ENCODE assay signal across 28 cellular contexts in the genomic region with DNA sequence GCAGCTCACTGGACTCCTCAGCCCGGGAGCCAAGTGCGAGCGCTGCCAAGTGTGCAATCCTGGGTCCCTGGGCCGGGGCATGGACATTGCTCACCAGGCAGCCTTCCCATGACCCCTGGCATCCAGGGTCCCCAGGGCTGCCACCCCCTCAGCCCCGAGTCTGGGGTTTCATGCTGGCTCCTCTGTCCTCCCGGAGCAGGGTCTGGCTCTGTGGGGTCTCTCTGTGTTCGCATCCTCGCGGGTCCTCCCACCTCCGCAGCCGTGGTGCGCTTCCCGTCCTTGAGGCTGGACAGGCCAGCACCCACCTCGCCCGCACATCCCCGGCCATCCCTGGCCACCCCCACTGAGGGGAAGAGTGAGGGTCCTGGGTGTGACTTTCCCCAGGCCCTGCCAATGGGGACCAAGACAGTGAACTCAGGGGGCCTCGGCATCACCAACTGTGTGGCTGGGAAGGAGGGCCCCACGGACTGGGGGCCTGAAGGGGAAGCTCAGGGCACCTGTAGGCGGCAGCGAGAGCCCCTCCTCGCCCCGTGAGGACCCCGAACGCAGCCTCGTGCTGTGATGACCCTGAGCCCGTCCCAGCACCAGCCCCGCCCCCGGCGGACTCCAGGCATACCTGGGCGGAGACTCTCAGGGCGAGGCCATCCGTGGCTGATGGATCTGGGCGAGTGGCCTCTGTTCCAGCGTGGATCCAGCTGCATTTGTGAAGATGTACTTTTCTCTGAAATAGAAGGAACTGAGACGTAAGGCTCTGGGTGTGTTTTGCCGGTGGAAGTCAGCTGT. TPM values are rescaled to one million over a fixed set of nuclear protein-coding genes. Genes with fewer than 3 reads are reported as not detected.
"Had no signal": no experiment of that assay in that cellular context is flagged by ENCODE, and none has a peak within 500 bp of the region (broad histone marks: within the 10 kb centered on the region; RNA-seq: fewer than 3 reads in every experiment).

No MANE protein-coding gene starts in this region.

- H3K4me1 Mint-ChIP-seq: activated CD4-positive, alpha-beta T cell treated with anti-CD3 and anti-CD28 coated beads, Interleukin-2, amount 10 ng/mL, durations not matched to agents 7 days and 5 days; activated naive CD8-positive, alpha-beta T cell treated with anti-CD3 and anti-CD28 coated beads, Interleukin-2, amount 50 U/mL, for 24 hours had no signal

- H3K27ac Mint-ChIP-seq: activated CD4-positive, alpha-beta memory T cell treated with anti-CD3 and anti-CD28 coated beads for 36 hours; activated CD4-positive, alpha-beta T cell treated with anti-CD3 and anti-CD28 coated beads, Interleukin-2, amount 10 ng/mL, durations not matched to agents 7 days and 5 days; activated naive CD4-positive, alpha-beta T cell treated with anti-CD3 and anti-CD28 coated beads, Interleukin-2, amount 50 U/mL, for 72 hours; activated naive CD8-positive, alpha-beta T cell treated with anti-CD3 and anti-CD28 coated beads, Interleukin-2, amount 50 U/mL, for 24 hours had no signal

- H3K36me3 ChIP-seq: SJCRH30 had no signal

- H3K27me3 Mint-ChIP-seq: activated CD4-positive, alpha-beta memory T cell treated with anti-CD3 and anti-CD28 coated beads for 36 hours; activated CD4-positive, alpha-beta T cell treated with anti-CD3 and anti-CD28 coated beads, Interleukin-2, amount 10 ng/mL, durations not matched to agents 7 days and 5 days; activated naive CD8-positive, alpha-beta T cell treated with anti-CD3 and anti-CD28 coated beads, Interleukin-2, amount 50 U/mL, for 24 hours had no signal

- H3K9me3 ChIP-seq: SJCRH30, SK-N-SH had no signal

- ATAC-seq: activated naive CD4-positive, alpha-beta T cell treated with anti-CD3 and anti-CD28 coated beads, Interleukin-2, amount 50 U/mL, for 72 hours; activated naive CD8-positive, alpha-beta T cell treated with anti-CD3 and anti-CD28 coated beads, Interleukin-2, amount 50 U/mL, for 24 hours; activated T-cell treated with anti-CD3 and anti-CD28 coated beads, Interleukin-2, amount 50 U/mL, for 4 hours had no signal

- FAIRE-seq: astrocyte had no signal

- H3K27ac ChIP-seq: SJCRH30, VCaP had no signal

- H3K4me1 ChIP-seq: SJCRH30 had no signal

- H3K9me3 Mint-ChIP-seq: activated CD4-positive, alpha-beta memory T cell treated with anti-CD3 and anti-CD28 coated beads for 36 hours; activated CD4-positive, alpha-beta T cell treated with anti-CD3 and anti-CD28 coated beads, Interleukin-2, amount 10 ng/mL, durations not matched to agents 7 days and 5 days; activated naive CD4-positive, alpha-beta T cell treated with anti-CD3 and anti-CD28 coated beads, Interleukin-2, amount 50 U/mL, for 72 hours; activated naive CD8-positive, alpha-beta T cell treated with anti-CD3 and anti-CD28 coated beads, Interleukin-2, amount 50 U/mL, for 24 hours; activated T-cell treated with anti-CD3 and anti-CD28 coated beads, Interleukin-2, amount 50 U/mL, for 4 hours had no signal

- H3K9ac ChIP-seq: SK-N-SH had no signal

- H3K27me3 ChIP-seq: SJCRH30 had no signal

- H3K4me3 ChIP-seq: SJCRH30 had no signal

- H3K36me3 Mint-ChIP-seq: activated CD4-positive, alpha-beta memory T cell treated with anti-CD3 and anti-CD28 coated beads for 36 hours; activated naive CD4-positive, alpha-beta T cell treated with anti-CD3 and anti-CD28 coated beads, Interleukin-2, amount 50 U/mL, for 72 hours; brain had no signal

- H3K4me3 Mint-ChIP-seq: activated CD4-positive, alpha-beta memory T cell treated with anti-CD3 and anti-CD28 coated beads for 36 hours; activated CD4-positive, alpha-beta T cell treated with anti-CD3 and anti-CD28 coated beads, Interleukin-2, amount 10 ng/mL, durations not matched to agents 7 days and 5 days; activated naive CD8-positive, alpha-beta T cell treated with anti-CD3 and anti-CD28 coated beads, Interleukin-2, amount 50 U/mL, for 24 hours; activated T-cell treated with anti-CD3 and anti-CD28 coated beads, Interleukin-2, amount 50 U/mL, for 4 hours had no signal

- DNase-seq: activated CD4-positive, alpha-beta memory T cell treated with anti-CD3 and anti-CD28 coated beads for 36 hours; activated CD4-positive, alpha-beta T cell treated with anti-CD3 and anti-CD28 coated beads, Interleukin-2, amount 10 ng/mL, durations not matched to agents 7 days and 5 days; activated CD4-positive, CD25-positive, alpha-beta regulatory T cell; activated CD8-positive, alpha-beta memory T cell treated with anti-CD3 and anti-CD28 coated beads for 24 hours; activated effector memory CD4-positive, alpha-beta T cell treated with anti-CD3 and anti-CD28 coated beads, Interleukin-2, amount 50 U/mL, for 16 hours; activated naive CD4-positive, alpha-beta T cell treated with Interleukin-2 at 50 U/mL for 16 hours; activated naive CD8-positive, alpha-beta T cell treated with anti-CD3 and anti-CD28 coated beads, Interleukin-2, amount 50 U/mL, for 24 hours; activated T-cell treated with anti-CD3 and anti-CD28 coated beads, Interleukin-2, amount 50 U/mL, for 4 hours; amniotic stem cell; Kasumi-1; KBM-7; NCI-H1105 treated with DMSO at 0.1 percent for 48 hours; NCI-H146; NCI-H187 treated with DMSO at 0.1 percent for 48 hours; NCI-H2107; NCI-H345; NCI-H510A; NCI-H526 treated with DMSO at 0.1 percent for 48 hours; NCI-H82; SJCRH30; SK-N-SH; T-helper 1 cell had no signal

RNA-seq across cellular contexts. Expression of a gene that starts 50.3 kb away (rescaled TPM):
- total RNA-seq: activated CD4-positive, alpha-beta T cell treated with anti-CD3 and anti-CD28 coated beads, Interleukin-2, amount 10 ng/mL, durations not matched to agents 7 days and 5 days; OCI-LY7; RPMI7951 had no signal
